ENCODE assay signal across 16 cellular contexts in genomic region chr7:55522268-55522902, GRCh38. TPM values are rescaled to one million over a fixed set of nuclear protein-coding genes. Genes with fewer than 3 reads are reported as not detected.
DNase-seq lines count a peak whose midpoint lies in the region; ATAC-seq, FAIRE-seq and TF ChIP-seq lines count a peak whose summit lies in the region.
"Had no signal": no experiment of that assay in that cellular context is flagged by ENCODE, and none has a peak within 500 bp of the region (broad histone marks: within the 10 kb centered on the region; RNA-seq: fewer than 3 reads in every experiment).

No MANE protein-coding gene starts in this region.

- peaks cover 16% of the 10 kb centered on the region for H3K36me3 Mint-ChIP-seq in activated naive CD4-positive, alpha-beta T cell treated with anti-CD3 and anti-CD28 coated beads, Interleukin-2, amount 50 U/mL, for 24 hours
- H3K36me3 Mint-ChIP-seq in CD14-positive monocyte, result peaks cover 33 to 40% of the 10 kb centered on the region in 2 donors

- H3K27me3 Mint-ChIP-seq in activated naive CD4-positive, alpha-beta T cell treated with anti-CD3 and anti-CD28 coated beads, Interleukin-2, amount 50 U/mL, for 24 hours, result no peaks in the 10 kb centered on the region
- H3K27me3 Mint-ChIP-seq in CD14-positive monocyte (ENCODE audit: low read depth in 3 of 3), result no peaks in the 10 kb centered on the region

- intact Hi-C loops in CD14-positive monocyte (cut with micrococcal nuclease), result no loop called here

- no peak overlapping the region for H3K4me3 Mint-ChIP-seq in activated naive CD4-positive, alpha-beta T cell treated with anti-CD3 and anti-CD28 coated beads, Interleukin-2, amount 50 U/mL, for 24 hours
- H3K4me3 Mint-ChIP-seq in CD14-positive monocyte, result no peak overlapping the region
- H3K4me3 Mint-ChIP-seq: activated CD8-positive, alpha-beta T cell treated with anti-CD3 and anti-CD28 coated beads, Interleukin-2, amount 10 ng/mL, durations not matched to agents 7 days and 5 days had no signal

- TF ChIP-seq CTCF in VCaP (conservative IDR thresholded peaks at IDR 0.05) (no peak), CD14-positive monocyte (IDR thresholded peaks at IDR 0.05) (no peak)

- ATAC-seq in left lobe of liver (peak; percentile 77), GM21737 (IDR thresholded peaks at IDR 0.05; ENCODE audit: unreplicated experiment) (no peak)
- ATAC-seq: activated CD8-positive, alpha-beta T cell treated with anti-CD3 and anti-CD28 coated beads, Interleukin-2, amount 10 ng/mL, durations not matched to agents 7 days and 5 days had no signal

- no peak for FAIRE-seq in urothelium cell line (lab: Jason Lieb, UNC)
- FAIRE-seq: H54 had no signal

- no peak for DNase-seq in activated naive CD4-positive, alpha-beta T cell treated with Interleukin-2 at 50 U/mL for 16 hours
- no peak for DNase-seq in left lobe of liver (ENCODE audit: low spot score)
- no peak for DNase-seq in urothelium cell line (ENCODE audit: low spot score)
- DNase-seq in NCI-H524 (lab: John Stamatoyannopoulos, UW), result no peak
- DNase-seq in CD14-positive monocyte (ENCODE audit: low spot score), result no peak
- DNase-seq: activated CD8-positive, alpha-beta T cell treated with anti-CD3 and anti-CD28 coated beads, Interleukin-2, amount 10 ng/mL, durations not matched to agents 7 days and 5 days; amniotic stem cell; NCI-H345; PC-9; sigmoid colon; stimulated activated CD4-positive, alpha-beta T cell treated with anti-CD3 and anti-CD28 coated beads, Interleukin-2, amount 100 ng/mL, for 48 hours; trophoblast cell had no signal

- peaks cover 62% of the 10 kb centered on the region for H3K4me1 Mint-ChIP-seq in activated naive CD4-positive, alpha-beta T cell treated with anti-CD3 and anti-CD28 coated beads, Interleukin-2, amount 50 U/mL, for 24 hours
- peaks cover 14% of the 10 kb centered on the region for H3K4me1 Mint-ChIP-seq in CD14-positive monocyte

- peak overlapping the region; percentile 59 for H3K27ac Mint-ChIP-seq in activated naive CD4-positive, alpha-beta T cell treated with anti-CD3 and anti-CD28 coated beads, Interleukin-2, amount 50 U/mL, for 24 hours
- H3K27ac Mint-ChIP-seq in CD14-positive monocyte, result peak overlapping the region in 1 of 7 donors; percentile 55
- H3K27ac Mint-ChIP-seq: activated CD8-positive, alpha-beta T cell treated with anti-CD3 and anti-CD28 coated beads, Interleukin-2, amount 10 ng/mL, durations not matched to agents 7 days and 5 days had no signal

- H3K9me3 Mint-ChIP-seq in activated naive CD4-positive, alpha-beta T cell treated with anti-CD3 and anti-CD28 coated beads, Interleukin-2, amount 50 U/mL, for 24 hours, result no peaks in the 10 kb centered on the region
- peaks cover 0 to 1% (median 0%) of the 10 kb centered on the region in 7 donors for H3K9me3 Mint-ChIP-seq in CD14-positive monocyte

- H3K27ac ChIP-seq in VCaP, result peak overlapping the region; percentile 71
- H3K27ac ChIP-seq: PC-9, sigmoid colon had no signal

RNA-seq across cellular contexts. Expression of gene VOPP1, which starts 49.9 kb away (rescaled TPM):
- total RNA-seq in left lobe of liver, result 20.0 TPM
- polyA plus RNA-seq in CD14-positive monocyte, result 10 to 100 TPM; 16.7 to 18.0 TPM
